In genomic region chr5:7717691-7718090, GRCh38 we compare ENCODE assay signal across 18 cellular contexts.
DNase-seq lines count a peak whose midpoint lies in the region; ATAC-seq and TF ChIP-seq lines count a peak whose summit lies in the region.
"Had no signal": no experiment of that assay in that cellular context is flagged by ENCODE, and none has a peak within 500 bp of the region (broad histone marks: within the 10 kb centered on the region; RNA-seq: fewer than 3 reads in every experiment).

No MANE protein-coding gene starts in this region.

- BruUV-seq in A673 (replicated peaks; lab: Mats Ljungman, UMichigan): no TSS peak

- intact Hi-C loops in A673 (cut with micrococcal nuclease; ENCODE audit: unreplicated experiment): no loop called here
- intact Hi-C loops in esophagus muscularis mucosa (cut with DNase I): no loop called here

- no peak overlapping the region for H3K4me2 ChIP-seq in mesenchymal stem cell (ENCODE audit: low read length, poor library complexity, severe bottlenecking)
- H3K4me2 ChIP-seq: GM23338 had no signal

- in situ Hi-C loops in astrocyte of the spinal cord (cut with HindIII; ENCODE audit: low sequenced_read_pairs): no loop called here

- no peak overlapping the region for H3K9ac ChIP-seq in mesenchymal stem cell (ENCODE audit: low read length)

- H2BK120ac ChIP-seq in mesenchymal stem cell (ENCODE audit: low read depth, low read length): no peak overlapping the region

- H2BK15ac ChIP-seq in mesenchymal stem cell (ENCODE audit: low read depth, poor library complexity, severe bottlenecking): no peak overlapping the region

- H3K23ac ChIP-seq in mesenchymal stem cell (ENCODE audit: low read length in 2 of 2): no peak overlapping the region

- no peak overlapping the region for H3K4ac ChIP-seq in mesenchymal stem cell (ENCODE audit: low read depth in 1 of 2, low read length in 2 of 2)

- CTCF ChIA-PET in A673 (lab: Charles Lee): no interaction called here

- H3K4me3 ChIP-seq in A673 (ENCODE audit: low read depth, low read length, poor library complexity, severe bottlenecking) (no peak overlapping the region), astrocyte of the spinal cord (ENCODE audit: low read depth, low read length) (no peak overlapping the region), mesenchymal stem cell (ENCODE audit: insufficient read depth in 1 of 2, low read depth in 1 of 2, low read length in 2 of 2) (no peak overlapping the region), esophagus muscularis mucosa (no peak overlapping the region)
- H3K4me3 ChIP-seq: GM23338, K562 had no signal

- ATAC-seq in GM19463 (IDR thresholded peaks at IDR 0.05; ENCODE audit: unreplicated experiment) (no peak), GM18505 (IDR thresholded peaks at IDR 0.05; ENCODE audit: unreplicated experiment) (no peak)
- ATAC-seq: GM23338, K562 had no signal

- no peaks in the 10 kb centered on the region for H3K27me3 ChIP-seq in A673 (replicated peaks; ENCODE audit: insufficient read depth, low read depth, low read length, poor library complexity)
- no peaks in the 10 kb centered on the region for H3K27me3 ChIP-seq in mesenchymal stem cell (ENCODE audit: control insufficient read depth in 1 of 2, insufficient read depth in 1 of 2, low read length in 2 of 2)
- no peaks in the 10 kb centered on the region for H3K27me3 ChIP-seq in esophagus muscularis mucosa

- TF ChIP-seq CTCF in A673 (conservative IDR thresholded peaks at IDR 0.05; ENCODE audit: low read depth, low read length) (no peak), astrocyte of the spinal cord (IDR thresholded peaks at IDR 0.05; ENCODE audit: low read depth, low read length) (no peak), esophagus muscularis mucosa (IDR thresholded peaks at IDR 0.05) (no peak)

- H3K79me1 ChIP-seq in mesenchymal stem cell (replicated peaks; ENCODE audit: low read length, poor library complexity, severe bottlenecking): no peaks in the 10 kb centered on the region

- H3K9me3 ChIP-seq in A673 (ENCODE audit: low read depth, low read length, poor library complexity, severe bottlenecking) (no peaks in the 10 kb centered on the region), mesenchymal stem cell (ENCODE audit: control insufficient read depth, low read length) (peaks cover 4% of the 10 kb centered on the region), esophagus muscularis mucosa (no peaks in the 10 kb centered on the region)

- DNase-seq in A673 (ENCODE audit: low spot score): peak; percentile 23
- peak; percentile 22 for DNase-seq in HT1080 (ENCODE audit: low read depth)
- peak; percentile 92 for DNase-seq in astrocyte of the spinal cord (ENCODE audit: low read depth, low spot score)
- DNase-seq in mesenchymal stem cell: no peak
- DNase-seq in OCI-M1 (lab: John Stamatoyannopoulos, UW): no peak
- no peak for DNase-seq in esophagus muscularis mucosa (ENCODE audit: extremely low spot score)
- DNase-seq: 8988T; C1 segment of cervical spinal cord; Calu3; CD4-positive, alpha-beta T cell; DMS 273 treated with DMSO at 0.1 percent for 48 hours; GDM1; H9 had no signal

- TF ChIP-seq EP300 in esophagus muscularis mucosa (IDR thresholded peaks at IDR 0.05): no peak

- H2BK5ac ChIP-seq in mesenchymal stem cell (ENCODE audit: low read depth, low read length, poor library complexity, severe bottlenecking): no peak overlapping the region

- no peak overlapping the region for H3K18ac ChIP-seq in mesenchymal stem cell (ENCODE audit: low read depth in 1 of 2, low read length in 2 of 2)

- H3K36me3 ChIP-seq in A673 (ENCODE audit: insufficient read depth, low read length, poor library complexity, severe bottlenecking) (no peaks in the 10 kb centered on the region), mesenchymal stem cell (ENCODE audit: control insufficient read depth in 1 of 2, insufficient read depth in 2 of 2, low read depth in 1 of 2, low read length in 2 of 2) (no peaks in the 10 kb centered on the region), esophagus muscularis mucosa (peaks cover 0 to 3% (median 0%) of the 10 kb centered on the region in 4 donors)

- H3K4me1 ChIP-seq in A673 (ENCODE audit: insufficient read depth, low read length, poor library complexity, severe bottlenecking): no peaks in the 10 kb centered on the region
- peaks cover 7% of the 10 kb centered on the region for H3K4me1 ChIP-seq in mesenchymal stem cell (ENCODE audit: control insufficient read depth, insufficient read depth, low read depth, low read length)
- H3K4me1 ChIP-seq in esophagus muscularis mucosa: no peaks in the 10 kb centered on the region

- TF ChIP-seq POLR2A in esophagus muscularis mucosa (IDR thresholded peaks at IDR 0.05; ENCODE audit: low read depth): no peak
- TF ChIP-seq POLR2A in GM18505 (IDR thresholded peaks at IDR 0.05; ENCODE audit: borderline replicate concordance, extremely low read depth, insufficient read depth, insufficient read length): no peak

- POLR2A ChIA-PET in A673 (lab: Charles Lee; ENCODE audit: low non-redundant PET): no interaction called here

- H2BK12ac ChIP-seq in mesenchymal stem cell (ENCODE audit: low read length in 2 of 2): no peak overlapping the region

- no peak overlapping the region for H2AFZ ChIP-seq in mesenchymal stem cell (ENCODE audit: low read depth, low read length)
- H2AFZ ChIP-seq: GM23338 had no signal

- H2AK5ac ChIP-seq in mesenchymal stem cell (ENCODE audit: low read length, severe bottlenecking): no peak overlapping the region

- no peak overlapping the region for H3K27ac ChIP-seq in A673 (ENCODE audit: low read depth, low read length, poor library complexity, severe bottlenecking)
- peak overlapping the region; percentile 42 for H3K27ac ChIP-seq in mesenchymal stem cell (ENCODE audit: low read length, poor library complexity, severe bottlenecking)
- no peak overlapping the region for H3K27ac ChIP-seq in esophagus muscularis mucosa (replicated peaks in 1 of 4)
- H3K27ac ChIP-seq: HL-60 had no signal

- H4K8ac ChIP-seq in mesenchymal stem cell (ENCODE audit: low read length): no peak overlapping the region

- 80% methylated on average over 4 of the region's 4 CpGs for WGBS in mesenchymal stem cell
- 91% methylated on average over 4 of the region's 4 CpGs for WGBS in esophagus muscularis mucosa

- no peak overlapping the region for H3K14ac ChIP-seq in mesenchymal stem cell (ENCODE audit: low read length in 2 of 2)

- H4K91ac ChIP-seq in mesenchymal stem cell (ENCODE audit: low read length): no peak overlapping the region

Comparison
In these comparisons a context has a peak if more than half of its experiments do, and no peak if none do; other contexts are left out.
1. DNase-seq: peak in A673 (single experiment), HT1080 (single experiment) and astrocyte of the spinal cord (single experiment); none in mesenchymal stem cell (single experiment), OCI-M1 (single experiment) and esophagus muscularis mucosa (single experiment).